Comparison of ENCODE assay signal across 8 cellular contexts in the genomic region with DNA sequence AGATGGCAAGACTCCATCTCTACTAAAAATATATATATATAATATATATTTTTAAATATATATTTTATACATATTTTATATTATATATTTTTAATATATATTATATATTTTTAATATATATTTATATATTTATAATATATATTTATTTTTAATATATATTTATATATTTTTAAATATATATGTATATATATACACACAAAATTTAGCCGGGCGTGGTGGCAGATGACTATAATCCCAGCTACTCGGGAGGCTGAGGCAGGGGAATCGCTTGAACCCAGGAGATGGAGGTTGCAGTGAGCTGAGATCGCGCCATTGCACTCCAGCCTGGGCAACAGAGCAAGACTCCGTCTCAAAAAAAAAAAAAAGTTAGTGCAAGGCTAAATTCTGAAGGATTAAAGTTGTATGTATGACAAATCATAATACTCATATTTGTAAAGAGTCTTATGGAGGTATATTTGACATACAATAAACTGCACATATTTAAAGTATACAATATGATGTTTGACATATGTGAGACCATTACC. TPM values are rescaled to one million over a fixed set of nuclear protein-coding genes. Genes with fewer than 3 reads are reported as not detected.
DNase-seq lines count a peak whose midpoint lies in the region; ATAC-seq and TF ChIP-seq lines count a peak whose summit lies in the region.
"Had no signal": no experiment of that assay in that cellular context is flagged by ENCODE, and none has a peak within 500 bp of the region (broad histone marks: within the 10 kb centered on the region; RNA-seq: fewer than 3 reads in every experiment).

No MANE protein-coding gene starts in this region.

- H3K27me3 Mint-ChIP-seq in stimulated activated memory B cell treated with anti-CD40 and anti-IgM and Interleukin-4, amounts not matched to agents 10 μg/mL and 1 μg/mL and 100 μg/mL, for 72 hours: no peaks in the 10 kb centered on the region

- H3K4me1 Mint-ChIP-seq in stimulated activated memory B cell treated with anti-CD40 and anti-IgM and Interleukin-4, amounts not matched to agents 10 μg/mL and 1 μg/mL and 100 μg/mL, for 72 hours: peaks cover 29% of the 10 kb centered on the region

- no peaks in the 10 kb centered on the region for H3K9me3 ChIP-seq in HEK293 (ENCODE audit: control insufficient read depth, insufficient read depth, low read depth, low read length)
- no peaks in the 10 kb centered on the region for H3K9me3 ChIP-seq in WERI-Rb-1 (ENCODE audit: severe bottlenecking)
- no peaks in the 10 kb centered on the region for H3K9me3 ChIP-seq in right cardiac atrium (ENCODE audit: control insufficient read depth, low read length)

- H3K27ac Mint-ChIP-seq in stimulated activated memory B cell treated with anti-CD40 and anti-IgM and Interleukin-4, amounts not matched to agents 10 μg/mL and 1 μg/mL and 100 μg/mL, for 72 hours: peak overlapping the region; percentile 97

- CTCF ChIA-PET in HEK293 (lab: Yijun Ruan, JAX): interaction anchor here (0.6 kb wide), 1 partner anchor 74 kb away, joined by 8 read pairs; no protein-coding TSS in a partner anchor

- POLR2A ChIA-PET in HEK293 (lab: Yijun Ruan, JAX): interaction anchor here (0.6 to 3.2 kb wide), 3 partner anchors 8 to 28 kb away, joined by 3 to 80 read pairs (median 26); partner anchors contain the start of genes HSP90B1 and TDG

- DNase-seq in WERI-Rb-1: no peak
- DNase-seq in right cardiac atrium: no peak
- no peak for DNase-seq in NK-92 treated with Interleukin-12 subunit alpha and Interleukin-12 subunit beta, amount 100 ng/mL, for 24 hours (lab: John Stamatoyannopoulos, UW)
- DNase-seq in NCI-H146 treated with DMSO at 0.1 percent for 48 hours (lab: John Stamatoyannopoulos, UW; ENCODE audit: unreplicated experiment): no peak
- DNase-seq: stimulated activated CD4-positive, alpha-beta T cell treated with anti-CD3 and anti-CD28 coated beads, Interleukin-12 subunit alpha, Interleukin-12 subunit beta, amount 100 ng/mL, for 4 hours had no signal

- peaks cover 17 to 21% of the 10 kb centered on the region in 2 experiments for H3K36me3 ChIP-seq in HEK293 (ENCODE audit: control insufficient read depth in 2 of 2, insufficient read depth in 1 of 2, low read length in 2 of 2)
- H3K36me3 ChIP-seq in WERI-Rb-1: peaks cover 19% of the 10 kb centered on the region

- intact Hi-C loops in right cardiac atrium (cut with DNase I): loop anchor here in 1 of 4 donors (5.0 kb wide), 1 partner anchor 104 kb away; the partner anchor contains the start of gene HCFC2

- WGBS in right cardiac atrium: 93% methylated on average over 7 of the region's 7 CpGs

- H3K27ac ChIP-seq in HEK293 (ENCODE audit: extremely low read depth, low read depth, low read length) (peak overlapping the region; percentile 86), WERI-Rb-1 (peak overlapping the region; percentile 85), right cardiac atrium (ENCODE audit: low read length) (peak overlapping the region; percentile 83)

- no peak overlapping the region for H3K4me3 ChIP-seq in HEK293 (ENCODE audit: low read depth, low read length)
- H3K4me3 ChIP-seq in WERI-Rb-1 (ENCODE audit: low read depth, low read length): peak overlapping the region; percentile 97
- peak overlapping the region; percentile 68 for H3K4me3 ChIP-seq in right cardiac atrium (ENCODE audit: low read length)

- ATAC-seq in right cardiac atrium (no peak), GM19455 (IDR thresholded peaks at IDR 0.05; ENCODE audit: unreplicated experiment) (no peak)
- no peak for ATAC-seq in stimulated activated memory B cell treated with anti-CD40 and anti-IgM and Interleukin-4, amounts not matched to agents 10 μg/mL and 1 μg/mL and 100 μg/mL, for 72 hours

- no peak for TF ChIP-seq CTCF in HEK293 (tag by site-specific recombination; IDR thresholded peaks at IDR 0.05)
- no peak for TF ChIP-seq CTCF in WERI-Rb-1 (IDR thresholded peaks at IDR 0.05; ENCODE audit: low read depth, low read length)

- no peaks in the 10 kb centered on the region for H3K27me3 ChIP-seq in WERI-Rb-1 (ENCODE audit: insufficient read depth, low read depth, severe bottlenecking)
- no peaks in the 10 kb centered on the region for H3K27me3 ChIP-seq in right cardiac atrium (ENCODE audit: control insufficient read depth, insufficient read depth)

- H3K9me3 Mint-ChIP-seq in stimulated activated memory B cell treated with anti-CD40 and anti-IgM and Interleukin-4, amounts not matched to agents 10 μg/mL and 1 μg/mL and 100 μg/mL, for 72 hours: no peaks in the 10 kb centered on the region

- H3K4me3 Mint-ChIP-seq in stimulated activated memory B cell treated with anti-CD40 and anti-IgM and Interleukin-4, amounts not matched to agents 10 μg/mL and 1 μg/mL and 100 μg/mL, for 72 hours: peak overlapping the region; percentile 99

- H3K4me1 ChIP-seq in HEK293 (ENCODE audit: control insufficient read depth, insufficient read depth, low read length) (0 out of 2 replicates have a peak, but pooled peaks cover 2% of the 10 kb centered on the region), right cardiac atrium (ENCODE audit: control insufficient read depth, insufficient read depth, low read length) (peaks cover 5% of the 10 kb centered on the region)

- peaks cover 13% of the 10 kb centered on the region for H3K36me3 Mint-ChIP-seq in stimulated activated memory B cell treated with anti-CD40 and anti-IgM and Interleukin-4, amounts not matched to agents 10 μg/mL and 1 μg/mL and 100 μg/mL, for 72 hours

TF ChIP-seq in HEK293, 187 proteins besides CTCF, POLR2A, EP300 and RAD21:
- TF ChIP-seq KLF16 (tag by site-specific recombination; IDR thresholded peaks at IDR 0.05) (no peak), ZNF121 (tag by site-specific recombination; IDR thresholded peaks at IDR 0.05) (peak; percentile 91)

RNA-seq across cellular contexts. Expression of gene TDG, which starts 7.7 kb away (rescaled TPM):
- total RNA-seq in right cardiac atrium: 10 to 100 TPM; 10.6 to 17.7 (median 12.4) TPM
- polyA plus RNA-seq in right cardiac atrium: 9.8 TPM

RNA-seq across cellular contexts. Expression of gene HSP90B1, which starts 27.7 kb away (rescaled TPM):
- 100 to 1,000 TPM; 292 to 625 (median 497) TPM for total RNA-seq in right cardiac atrium
- polyA plus RNA-seq in right cardiac atrium: 369 TPM
